ENCODE assay signal across 8 cellular contexts in the genomic region with DNA sequence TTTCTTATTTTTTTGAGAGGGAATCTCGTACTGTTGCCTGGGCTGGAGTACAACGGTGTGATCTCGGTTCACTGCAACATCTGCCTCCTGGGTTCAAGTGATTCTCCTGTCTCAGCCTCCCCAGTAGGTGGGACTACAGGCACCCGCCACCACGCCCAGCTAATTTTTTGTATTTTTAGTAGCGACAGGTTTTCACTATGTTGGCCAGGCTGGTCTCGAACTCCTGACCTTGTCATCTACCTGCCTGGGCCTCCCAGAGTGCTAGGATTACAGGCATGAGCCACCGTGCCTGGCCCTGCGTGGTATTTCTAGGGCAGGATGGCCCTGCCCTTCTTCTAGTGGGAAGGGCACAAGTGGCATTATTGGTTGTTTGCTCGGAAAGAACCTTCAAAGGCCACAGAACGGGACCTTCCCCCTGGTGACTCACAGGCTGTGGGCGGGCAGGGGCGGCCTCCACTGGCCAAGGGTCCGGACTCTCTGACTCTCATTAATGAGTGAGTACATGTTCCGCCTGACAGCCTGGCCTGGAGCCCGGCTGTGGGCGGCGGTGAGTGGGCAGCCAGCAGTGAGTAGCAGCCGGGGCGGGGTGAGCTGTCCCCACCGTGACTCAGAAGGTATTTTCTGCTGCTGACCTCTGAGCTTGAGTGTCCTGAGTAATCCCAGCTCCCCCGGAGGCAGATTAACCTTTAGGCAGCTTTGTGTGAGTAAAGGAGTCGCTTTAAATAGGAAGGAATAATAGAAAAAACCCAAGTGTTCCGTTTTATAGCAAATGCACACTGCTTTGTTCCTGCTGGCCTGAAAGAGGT. TPM values are rescaled to one million over a fixed set of nuclear protein-coding genes. Genes with fewer than 3 reads are reported as not detected.
DNase-seq lines count a peak whose midpoint lies in the region; ATAC-seq, FAIRE-seq and TF ChIP-seq lines count a peak whose summit lies in the region.

No MANE protein-coding gene starts in this region.

- peak overlapping the region; percentile 28 for H3K4me3 ChIP-seq in A549
- no peak overlapping the region for H3K4me3 ChIP-seq in pancreas

- peak overlapping the region; percentile 80 for H3K4me2 ChIP-seq in A549

- peak overlapping the region; percentile 93 for H3K27ac Mint-ChIP-seq in type B pancreatic cell

- peak; percentile 78 to 98 for DNase-seq in A549 (ENCODE audit: low read depth in 1 of 2, low spot score in 1 of 2)
- peak; percentile 99 for DNase-seq in RKO (ENCODE audit: low spot score)
- DNase-seq in activated naive CD4-positive, alpha-beta T cell treated with anti-CD3 and anti-CD28 coated beads, Interleukin-2, amount 50 U/mL, for 16 hours: peak; percentile 37
- peak; percentile 89 for DNase-seq in globus pallidus (ENCODE audit: low spot score)
- DNase-seq in pancreas: peak; percentile 91 to 99 (median 98)
- peak; percentile 79 for DNase-seq in type B pancreatic cell (ENCODE audit: extremely low spot score, unreplicated experiment)

- peak overlapping the region; percentile 79 for H3K4me3 Mint-ChIP-seq in type B pancreatic cell

- ATAC-seq in A549: peak; percentile 89 to 90
- ATAC-seq in GM18519 (IDR thresholded peaks at IDR 0.05; ENCODE audit: low FRiP score, unreplicated experiment): peak; percentile 40
- ATAC-seq in HG03095 (IDR thresholded peaks at IDR 0.05; ENCODE audit: unreplicated experiment): peak; percentile 51
- ATAC-seq in pancreas: peak; percentile 82 to 91 (median 86)

- CTCF ChIA-PET in A549 (lab: Yijun Ruan, JAX): interaction anchor here (0.6 to 3.0 kb wide), 4 partner anchors 11 to 185 kb away, joined by 3 to 15 read pairs (median 4); no protein-coding TSS in a partner anchor

- no peak for TF ChIP-seq POLR2A in A549 (IDR thresholded peaks at IDR 0.05; ENCODE audit: low read length)

- POLR2A ChIA-PET in A549 (lab: Yijun Ruan, JAX): interaction anchor here (0.6 to 2.1 kb wide), 3 partner anchors 102 to 410 kb away, joined by 3 to 6 read pairs (median 3); a partner anchor contains a TSS

- WGBS in A549 (ENCODE audit: missing lambda C conversion rate): 12% methylated on average over 14 of the region's 24 CpGs
- 12 to 14% methylated on average over 24 of the region's 24 CpGs for WGBS in pancreas, 2 donors

- H3K36me3 Mint-ChIP-seq in type B pancreatic cell: no peaks in the 10 kb centered on the region

- TF ChIP-seq CTCF in A549 (IDR thresholded peaks at IDR 0.05) (no peak), pancreas (IDR thresholded peaks at IDR 0.05) (no peak), type B pancreatic cell (conservative IDR thresholded peaks at IDR 0.05) (no peak)

- no peaks in the 10 kb centered on the region for H3K36me3 ChIP-seq in pancreas

- no peaks in the 10 kb centered on the region for H3K27me3 Mint-ChIP-seq in type B pancreatic cell

- H3K4me1 ChIP-seq in A549: peaks cover 61% of the 10 kb centered on the region
- H3K4me1 ChIP-seq in pancreas: peaks cover 49 to 73% (median 56%) of the 10 kb centered on the region in 3 donors

- H3K27ac ChIP-seq in A549 (peak overlapping the region; percentile 84 to 89), pancreas (peak overlapping the region; percentile 89 to 92 (median 90))

- intact Hi-C loops in pancreas (cut with DNase I): no loop called here

- H3K27me3 ChIP-seq in pancreas: no peaks in the 10 kb centered on the region

- peak in 1 of 2 experiments; percentile 18; a peak in 1 of 5 replicates for TF ChIP-seq RAD21 in A549 (conservative IDR thresholded peaks at IDR 0.05 in 1 of 2, IDR thresholded peaks at IDR 0.05 in 1 of 2)

- H3K9me3 ChIP-seq in A549: no peaks in the 10 kb centered on the region
- H3K9me3 ChIP-seq in pancreas: no peaks in the 10 kb centered on the region

- FAIRE-seq in A549 (lab: Jason Lieb, UNC) (no peak), pancreas (lab: Jason Lieb, UNC) (peak; percentile 89)

- TF ChIP-seq EP300 in A549 (IDR thresholded peaks at IDR 0.05): no peak

- peaks cover 35% of the 10 kb centered on the region for H3K4me1 Mint-ChIP-seq in type B pancreatic cell (ENCODE audit: unreplicated experiment)

- no peaks in the 10 kb centered on the region for H3K9me3 Mint-ChIP-seq in type B pancreatic cell

TF ChIP-seq in A549, 52 proteins besides CTCF, POLR2A, EP300 and RAD21 (continues in another document):
- TF ChIP-seq FOSB (CRISPR knock-in tag; IDR thresholded peaks at IDR 0.05): no peak
- no peak for TF ChIP-seq RFX5 (IDR thresholded peaks at IDR 0.05)
- TF ChIP-seq, protein P1, sequence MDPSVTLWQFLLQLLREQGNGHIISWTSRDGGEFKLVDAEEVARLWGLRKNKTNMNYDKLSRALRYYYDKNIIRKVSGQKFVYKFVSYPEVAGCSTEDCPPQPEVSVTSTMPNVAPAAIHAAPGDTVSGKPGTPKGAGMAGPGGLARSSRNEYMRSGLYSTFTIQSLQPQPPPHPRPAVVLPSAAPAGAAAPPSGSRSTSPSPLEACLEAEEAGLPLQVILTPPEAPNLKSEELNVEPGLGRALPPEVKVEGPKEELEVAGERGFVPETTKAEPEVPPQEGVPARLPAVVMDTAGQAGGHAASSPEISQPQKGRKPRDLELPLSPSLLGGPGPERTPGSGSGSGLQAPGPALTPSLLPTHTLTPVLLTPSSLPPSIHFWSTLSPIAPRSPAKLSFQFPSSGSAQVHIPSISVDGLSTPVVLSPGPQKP (IDR thresholded peaks at IDR 0.05; ENCODE audit: low read depth, low read length): no peak
- TF ChIP-seq, protein P2, sequence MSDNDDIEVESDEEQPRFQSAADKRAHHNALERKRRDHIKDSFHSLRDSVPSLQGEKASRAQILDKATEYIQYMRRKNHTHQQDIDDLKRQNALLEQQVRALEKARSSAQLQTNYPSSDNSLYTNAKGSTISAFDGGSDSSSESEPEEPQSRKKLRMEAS (IDR thresholded peaks at IDR 0.05): peak; percentile 71
- no peak for TF ChIP-seq CBX2 (IDR thresholded peaks at IDR 0.05; ENCODE audit: borderline replicate concordance, low read depth)
- no peak for TF ChIP-seq RCOR1 (IDR thresholded peaks at IDR 0.05; ENCODE audit: low read depth, low read length)
- no peak for TF ChIP-seq TFCP2L1 (CRISPR knock-in tag; IDR thresholded peaks at IDR 0.05)
- TF ChIP-seq ESRRA (IDR thresholded peaks at IDR 0.05; ENCODE audit: borderline replicate concordance, low read length): 0 out of 2 replicates have a peak, but pooled peaks have one; percentile 43
- TF ChIP-seq JUNB (IDR thresholded peaks at IDR 0.05): peak; percentile 79
- no peak for TF ChIP-seq TP53 (CRISPR knock-in tag; IDR thresholded peaks at IDR 0.05)
- no peak for TF ChIP-seq HEYL (CRISPR knock-in tag; IDR thresholded peaks at IDR 0.05)
- no peak for TF ChIP-seq SMC3 (IDR thresholded peaks at IDR 0.05)
- TF ChIP-seq MAFK (IDR thresholded peaks at IDR 0.05; ENCODE audit: partially characterized antibody): peak; percentile 21
- TF ChIP-seq HDAC2 (IDR thresholded peaks at IDR 0.05): no peak
- no peak for TF ChIP-seq ZC3H11A (IDR thresholded peaks at IDR 0.05)
- TF ChIP-seq ZFP36 (IDR thresholded peaks at IDR 0.05; ENCODE audit: borderline replicate concordance, partially characterized antibody): no peak
- no peak for TF ChIP-seq SREBF2 (IDR thresholded peaks at IDR 0.05)
- no peak for TF ChIP-seq CBX8 (IDR thresholded peaks at IDR 0.05)
- peak in 1 of 2 experiments; percentile 81; a peak in 3 of 5 replicates for TF ChIP-seq JUN (IDR thresholded peaks at IDR 0.05)
- TF ChIP-seq ZNF302 (CRISPR knock-in tag; IDR thresholded peaks at IDR 0.05): no peak
- TF ChIP-seq NFE2L2 (conservative IDR thresholded peaks at IDR 0.05; ENCODE audit: low read length): no peak
- peak; percentile 67 for TF ChIP-seq FOSL2 (IDR thresholded peaks at IDR 0.05)
- peak; percentile 96 for TF ChIP-seq FOSL2 (CRISPR knock-in tag; IDR thresholded peaks at IDR 0.05)
- TF ChIP-seq, protein P3, sequence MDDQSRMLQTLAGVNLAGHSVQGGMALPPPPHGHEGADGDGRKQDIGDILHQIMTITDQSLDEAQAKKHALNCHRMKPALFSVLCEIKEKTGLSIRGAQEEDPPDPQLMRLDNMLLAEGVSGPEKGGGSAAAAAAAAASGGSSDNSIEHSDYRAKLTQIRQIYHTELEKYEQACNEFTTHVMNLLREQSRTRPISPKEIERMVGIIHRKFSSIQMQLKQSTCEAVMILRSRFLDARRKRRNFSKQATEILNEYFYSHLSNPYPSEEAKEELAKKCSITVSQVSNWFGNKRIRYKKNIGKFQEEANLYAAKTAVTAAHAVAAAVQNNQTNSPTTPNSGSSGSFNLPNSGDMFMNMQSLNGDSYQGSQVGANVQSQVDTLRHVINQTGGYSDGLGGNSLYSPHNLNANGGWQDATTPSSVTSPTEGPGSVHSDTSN (IDR thresholded peaks at IDR 0.05): no peak
- TF ChIP-seq GATA3 (IDR thresholded peaks at IDR 0.05; ENCODE audit: borderline replicate concordance): peak; percentile 57; the same call in 1 of the 2 replicates

RNA-seq across cellular contexts. Expression of a gene that starts 5.1 kb away (rescaled TPM):
- 2.7 and 5.0 TPM in 2 replicates for polyA plus RNA-seq in A549 (2011; rRNA removed)
- polyA plus RNA-seq in A549 (2012; cell fraction: cytosol; rRNA removed): 8.3 and 9.4 TPM in 2 replicates
- polyA plus RNA-seq in A549 (2012; cell fraction: nucleus; rRNA removed): 28.8 and 59.9 TPM in 2 replicates
- 8.3 to 10.2 TPM (median 10.1 TPM) in 3 replicates for polyA plus RNA-seq in A549 (2017; fragmentation: RNase III; extraction: RNeasy Plus Mini Kit Qiagen cat#74134 plus additional on column Dnase treatment)
- 12.3 and 18.9 TPM in 2 replicates for polyA minus RNA-seq in A549 (2011; rRNA and poly(A)+ RNA removed)
- 10 to 100 TPM; 11.7 to 20.4 (median 14.5) TPM for total RNA-seq in pancreas
- polyA plus RNA-seq in pancreas: 10 to 100 TPM; 14.4 to 34.4 TPM
- 68.8 and 76.3 TPM in 2 replicates for total RNA-seq in type B pancreatic cell (ENCODE audit: low replicate concordance)

RNA-seq across cellular contexts. Expression of a gene that starts 17.5 kb away (rescaled TPM):
- polyA plus RNA-seq in A549 (2011; rRNA removed): 44.4 and 64.8 TPM in 2 replicates
- polyA plus RNA-seq in A549 (2012; cell fraction: cytosol; rRNA removed): 90.7 and 104 TPM in 2 replicates
- 176 and 178 TPM in 2 replicates for polyA plus RNA-seq in A549 (2012; cell fraction: nucleus; rRNA removed)
- polyA plus RNA-seq in A549 (2017; fragmentation: RNase III; extraction: RNeasy Plus Mini Kit Qiagen cat#74134 plus additional on column Dnase treatment): 61.0 to 67.2 TPM (median 66.9 TPM) in 3 replicates
- polyA minus RNA-seq in A549 (2011; rRNA and poly(A)+ RNA removed): 121 and 124 TPM in 2 replicates
- 100 to 1,000 TPM in 1 of 6 donors, 10 to 100 TPM in 5; 75.2 to 105 (median 83.9) TPM for total RNA-seq in pancreas
- 100 to 1,000 TPM in 1 of 2 donors, 10 to 100 TPM in 1; 88.3 to 102 TPM for polyA plus RNA-seq in pancreas
- total RNA-seq in type B pancreatic cell (ENCODE audit: low replicate concordance): 127 and 139 TPM in 2 replicates

Comparison
In these comparisons a context has a peak if more than half of its experiments do, and no peak if none do; other contexts are left out.
1. DNase-seq: peak in every context shown above with its lines; median percentile 99 in RKO; 98 in pancreas; 89 in globus pallidus; 88 in A549; 79 in type B pancreatic cell; 37 in activated naive CD4-positive, alpha-beta T cell treated with anti-CD3 and anti-CD28 coated beads, Interleukin-2, amount 50 U/mL, for 16 hours.